ENCODE assay signal across 8 cellular contexts in genomic region chr3:50358927-50359759, GRCh38. TPM values are rescaled to one million over a fixed set of nuclear protein-coding genes. Genes with fewer than 3 reads are reported as not detected.
DNase-seq lines count a peak whose midpoint lies in the region; ATAC-seq and TF ChIP-seq lines count a peak whose summit lies in the region.

Gene TMEM115 (minus strand): TSS chr3:50359521. CDS start chr3:50359063, 458 bp downstream.

- ATAC-seq in GM18873 (IDR thresholded peaks at IDR 0.05; ENCODE audit: low FRiP score, unreplicated experiment), result peak; percentile 97
- ATAC-seq in HG03139 (IDR thresholded peaks at IDR 0.05; ENCODE audit: unreplicated experiment), result peak; percentile 99

- dilution Hi-C loops in mammary epithelial cell (cut with HindIII; ENCODE audit: low sequenced_read_pairs), result loop anchor here (10.0 kb wide), 1 partner anchor 86 kb away; no protein-coding TSS in a partner anchor

- CTCF ChIA-PET in mammary epithelial cell (lab: Charles Lee; ENCODE audit: low non-redundant PET), result no interaction called here

- DNase-seq in ACHN, result peak; percentile 96
- peak; percentile 95 for DNase-seq in NCI-H2227 (lab: John Stamatoyannopoulos, UW; ENCODE audit: unreplicated experiment)
- DNase-seq in WERI-Rb-1, result peak; percentile 97
- peak; percentile 98 for DNase-seq in mammary epithelial cell

- no peaks in the 10 kb centered on the region for H4K20me1 ChIP-seq in mammary epithelial cell (ENCODE audit: insufficient read depth, low read length)

- H3K27ac ChIP-seq in WERI-Rb-1 (peak within 1 kb of the TSS; percentile 84), mammary epithelial cell (ENCODE audit: insufficient read depth, low read depth, low read length) (peak within 1 kb of the TSS; percentile 66), skeletal muscle tissue (ENCODE audit: low read depth, low read length) (peak within 1 kb of the TSS; percentile 95)

- 2% methylated on average over 48 of the region's 62 CpGs for WGBS in mammary epithelial cell (ENCODE audit: low coverage, missing lambda C conversion rate)

- TF ChIP-seq CTCF in WERI-Rb-1 (IDR thresholded peaks at IDR 0.05; ENCODE audit: low read depth, low read length) (no peak), mammary epithelial cell (conservative IDR thresholded peaks at IDR 0.05 in 1 of 2, IDR thresholded peaks at IDR 0.05 in 1 of 2; ENCODE audit: extremely low read depth in 1 of 2, insufficient read depth in 1 of 2, low read depth in 1 of 2, low read length in 2 of 2) (no peak)

- H3K36me3 ChIP-seq in WERI-Rb-1 (peaks cover 43% of the 10 kb centered on the region), mammary epithelial cell (ENCODE audit: insufficient read depth, low read length) (peaks cover 11% of the 10 kb centered on the region), skeletal muscle tissue (ENCODE audit: control insufficient read depth in 3 of 3, insufficient read depth in 3 of 3, low read length in 3 of 3) (peaks cover 33 to 37% (median 34%) of the 10 kb centered on the region in 3 donors)

- H3K9me3 ChIP-seq in WERI-Rb-1 (ENCODE audit: severe bottlenecking) (no peaks in the 10 kb centered on the region), mammary epithelial cell (replicated peaks; ENCODE audit: insufficient read depth, low read length) (no peaks in the 10 kb centered on the region), iPS-18c (ENCODE audit: control insufficient read depth, insufficient read depth, low read length) (peaks cover 2% of the 10 kb centered on the region), skeletal muscle tissue (ENCODE audit: control insufficient read depth in 3 of 3, low read length in 3 of 3) (no peaks in the 10 kb centered on the region)

- intact Hi-C loops in mammary epithelial cell (cut with micrococcal nuclease), result loop anchor here (1.0 kb wide), 2 partner anchors 8 to 60 kb away; partner anchors contain the start of genes HYAL3 and NAA80

- H3K4me1 ChIP-seq in mammary epithelial cell (ENCODE audit: insufficient read depth, low read length), result peaks cover 32% of the 10 kb centered on the region
- peaks cover 46 to 54% (median 47%) of the 10 kb centered on the region in 3 donors for H3K4me1 ChIP-seq in skeletal muscle tissue (ENCODE audit: control insufficient read depth in 3 of 3, insufficient read depth in 3 of 3, low read length in 3 of 3)

- peak within 1 kb of the TSS; percentile 91 for H2AFZ ChIP-seq in mammary epithelial cell (ENCODE audit: low read depth, low read length)

- peaks cover 52% of the 10 kb centered on the region for H3K79me2 ChIP-seq in mammary epithelial cell (ENCODE audit: insufficient read depth, low read length)

- TSS peak; percentile 45 for BruUV-seq in mammary epithelial cell (replicated peaks; lab: Mats Ljungman, UMichigan)

- in situ Hi-C loops in ACHN (cut with HindIII; ENCODE audit: low pct_ligation_motif_present, low pct_unique_long_range_greater_than_20kb, low sequenced_read_pairs), result no loop called here
- in situ Hi-C loops in mammary epithelial cell (cut with MboI; ENCODE audit: low sequenced_read_pairs in 2 of 2), result no loop called here

- H3K27me3 ChIP-seq in WERI-Rb-1 (ENCODE audit: insufficient read depth, low read depth, severe bottlenecking) (no peaks in the 10 kb centered on the region), mammary epithelial cell (ENCODE audit: insufficient read depth, low read length) (no peaks in the 10 kb centered on the region), skeletal muscle tissue (ENCODE audit: control insufficient read depth in 3 of 3, insufficient read depth in 3 of 3, low read length in 3 of 3) (no peaks in the 10 kb centered on the region)

- H3K9ac ChIP-seq in mammary epithelial cell (ENCODE audit: insufficient read depth, low read length), result peak within 1 kb of the TSS; percentile 74
- H3K9ac ChIP-seq in skeletal muscle tissue (ENCODE audit: low read depth in 1 of 3, low read length in 3 of 3), result peak within 1 kb of the TSS; percentile 98 to 99 (median 98)

- peak within 1 kb of the TSS; percentile 97 for H3K4me2 ChIP-seq in mammary epithelial cell (ENCODE audit: insufficient read depth, low read depth, low read length)

- H3K4me3 ChIP-seq in WERI-Rb-1 (ENCODE audit: low read depth, low read length) (peak within 1 kb of the TSS; percentile 92), mammary epithelial cell (replicated peaks in 1 of 3; ENCODE audit: insufficient read depth in 1 of 3, low read depth in 2 of 3, low read length in 3 of 3) (peak within 1 kb of the TSS; percentile 62 to 97 (median 90)), iPS-18c (ENCODE audit: insufficient read depth, low read depth, low read length) (peak within 1 kb of the TSS; percentile 84), skeletal muscle tissue (ENCODE audit: low read length in 3 of 3) (peak within 1 kb of the TSS; percentile 88 to 100 (median 99))

RNA-seq across cellular contexts. Expression of gene TMEM115, which starts in this region (rescaled TPM):
- total RNA-seq in mammary epithelial cell, result 10 to 100 TPM; 37.6 to 42.8 TPM
- 33.2 TPM for polyA plus RNA-seq in mammary epithelial cell
- 30.9 TPM for polyA minus RNA-seq in mammary epithelial cell
- total RNA-seq in skeletal muscle tissue, result 24.5 TPM

Comparison
In these comparisons a context has a peak if more than half of its experiments do, and no peak if none do; other contexts are left out.
1. Peak in every context shown above with its lines: DNase-seq, ATAC-seq, H3K4me3 ChIP-seq and H3K27ac ChIP-seq.